Comparison of ENCODE assay signal across 1 cellular context in the genomic region with DNA sequence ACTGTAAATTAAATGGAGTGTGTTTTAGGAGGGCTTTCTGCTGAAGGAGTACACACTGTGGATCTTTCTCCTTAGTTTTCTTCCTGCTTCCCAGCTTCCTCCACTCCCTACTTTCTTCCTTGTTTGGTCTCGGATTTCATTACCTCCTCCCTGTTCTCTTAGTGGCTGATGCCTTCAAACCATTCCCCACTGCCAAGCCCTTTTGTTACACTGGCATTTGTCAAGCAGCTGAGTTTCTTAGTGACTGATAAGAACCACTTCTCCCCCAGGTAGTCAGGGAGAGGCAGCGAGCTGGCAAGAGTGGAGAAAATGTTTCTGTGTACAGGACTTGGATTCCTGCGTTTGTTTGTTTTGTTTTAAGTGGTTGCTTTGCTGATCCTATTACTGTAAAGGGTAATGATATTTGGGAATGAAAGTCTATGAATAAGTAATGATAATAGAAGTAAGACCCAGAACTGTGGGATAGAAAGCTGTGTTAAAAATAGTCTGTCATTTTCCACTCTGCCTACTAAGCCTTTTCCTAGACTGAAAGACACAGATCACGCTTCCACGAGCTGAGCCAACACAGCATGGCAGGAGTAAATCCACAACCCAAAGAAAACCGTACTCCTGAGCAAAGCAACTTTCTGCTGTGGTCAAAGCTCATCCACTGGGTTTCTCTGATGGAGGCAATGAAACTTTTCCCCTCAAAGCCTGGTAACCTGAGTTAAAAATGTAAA.
TF ChIP-seq lines count a peak whose summit lies in the region.

No MANE protein-coding gene starts in this region.

TF ChIP-seq in A549, 52 proteins besides CTCF, POLR2A, EP300 and RAD21 (continued from another document):
- TF ChIP-seq FOSL2 (IDR thresholded peaks at IDR 0.05) (no peak), FOSL2 (CRISPR knock-in tag; IDR thresholded peaks at IDR 0.05) (no peak), HOXA7 (CRISPR knock-in tag; IDR thresholded peaks at IDR 0.05) (no peak), BHLHE40 (IDR thresholded peaks at IDR 0.05; ENCODE audit: low read depth, low read length) (no peak), GATA3 (IDR thresholded peaks at IDR 0.05; ENCODE audit: borderline replicate concordance) (no peak), FOSB (CRISPR knock-in tag; IDR thresholded peaks at IDR 0.05) (no peak)
- TF ChIP-seq, protein P1, sequence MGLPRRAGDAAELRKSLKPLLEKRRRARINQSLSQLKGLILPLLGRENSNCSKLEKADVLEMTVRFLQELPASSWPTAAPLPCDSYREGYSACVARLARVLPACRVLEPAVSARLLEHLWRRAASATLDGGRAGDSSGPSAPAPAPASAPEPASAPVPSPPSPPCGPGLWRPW (IDR thresholded peaks at IDR 0.05), result no peak
